8 cellular contexts compared by ENCODE assay signal in the genomic region with DNA sequence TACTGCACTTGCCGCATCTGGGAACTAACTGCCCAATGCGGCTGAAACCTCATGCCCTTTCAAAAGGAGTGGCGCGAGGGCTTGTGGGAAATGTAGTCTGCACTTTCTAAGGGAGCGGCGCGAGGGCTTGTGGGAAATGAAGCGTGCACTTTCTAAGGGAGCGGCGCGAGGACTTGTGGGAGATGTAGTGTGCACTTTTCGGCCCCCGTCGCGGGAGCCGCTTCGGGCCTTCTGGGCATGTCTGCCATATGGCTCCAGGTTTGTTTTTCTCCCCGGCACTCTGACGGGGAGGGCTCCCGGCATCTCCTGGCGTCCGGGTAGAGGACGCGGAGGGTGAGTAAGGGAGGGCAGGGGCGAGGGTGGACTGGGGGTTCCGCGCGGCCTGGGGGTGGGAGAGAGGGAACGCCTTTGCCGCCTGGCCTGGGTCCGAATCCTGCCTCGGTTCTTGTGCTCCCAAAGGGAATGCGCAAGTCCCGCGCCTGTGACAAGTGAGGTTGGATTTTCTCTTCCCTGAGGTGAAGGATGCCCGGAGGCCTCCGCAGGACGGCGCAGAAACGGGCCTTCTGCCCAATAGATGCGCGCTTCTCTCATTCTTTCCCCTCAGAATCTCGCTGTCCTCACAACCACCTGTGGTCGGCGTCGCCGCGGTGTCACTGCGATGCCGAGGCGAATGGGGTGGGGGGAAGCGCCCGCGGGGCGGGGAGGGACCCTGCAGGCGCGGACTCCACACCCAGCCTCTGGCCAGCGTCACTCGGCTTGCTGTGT. TPM values are rescaled to one million over a fixed set of nuclear protein-coding genes. Genes with fewer than 3 reads are reported as not detected.
DNase-seq lines count a peak whose midpoint lies in the region; ATAC-seq and TF ChIP-seq lines count a peak whose summit lies in the region.

Gene ZNF37A, plus strand, starts transcription at position 180 of the 765 bp plus-strand sequence. CDS start 2,281 bp downstream, outside the sequence.

- peak within 1 kb of the TSS; percentile 87 for H3K4me2 ChIP-seq in PC-9

- ATAC-seq in GM21619 (IDR thresholded peaks at IDR 0.05; ENCODE audit: unreplicated experiment), result peak; percentile 96

- H4K20me1 ChIP-seq in PC-9 (ENCODE audit: insufficient read depth), result no peaks in the 10 kb centered on the region

- H3K27ac ChIP-seq in PC-9, result no peak within 1 kb of the TSS

- BruUV-seq in PC-9 (replicated peaks; lab: Mats Ljungman, UMichigan), result no TSS peak

- H3K9me3 ChIP-seq in PC-9 (ENCODE audit: insufficient read depth, low read depth) (no peaks in the 10 kb centered on the region; the same call in 1 of the 2 replicates), mucosa of stomach (ENCODE audit: control insufficient read depth, low read length) (no peaks in the 10 kb centered on the region)

- no peaks in the 10 kb centered on the region for H3K27me3 ChIP-seq in PC-9 (ENCODE audit: insufficient read depth, low read depth)
- H3K27me3 ChIP-seq in mucosa of stomach (ENCODE audit: control insufficient read depth, insufficient read depth, low read length), result no peaks in the 10 kb centered on the region

- H3K9me2 ChIP-seq in PC-9 (ENCODE audit: insufficient read depth), result no peaks in the 10 kb centered on the region

- peak; percentile 73 for TF ChIP-seq POLR2A in erythroblast (IDR thresholded peaks at IDR 0.05; ENCODE audit: low read length)

- no peaks in the 10 kb centered on the region for H3F3A ChIP-seq in PC-9 (ENCODE audit: insufficient read depth, low read depth)

- H2AFZ ChIP-seq in PC-9, result peak within 1 kb of the TSS; percentile 97

- no peak for TF ChIP-seq CTCF in PC-9 (conservative IDR thresholded peaks at IDR 0.05)

- H3K79me2 ChIP-seq in PC-9 (ENCODE audit: low read depth), result 0 out of 2 replicates have a peak, but pooled peaks cover 4% of the 10 kb centered on the region

- peak within 1 kb of the TSS; percentile 86 for H3K9ac ChIP-seq in mucosa of stomach (ENCODE audit: low read length)

- intact Hi-C loops in PC-9 (cut with micrococcal nuclease; ENCODE audit: unreplicated experiment), result loop anchor here (1.0 kb wide), 2 partner anchors 84 to 118 kb away; partner anchors contain the start of genes ZNF25 and ZNF33A

- H3K36me3 ChIP-seq in PC-9 (ENCODE audit: low read depth), result peaks cover 12% of the 10 kb centered on the region
- H3K36me3 ChIP-seq in mucosa of stomach (ENCODE audit: control insufficient read depth, insufficient read depth, low read length), result no peaks in the 10 kb centered on the region

- peaks cover 4% of the 10 kb centered on the region; the same call in 1 of the 2 replicates for H3K4me1 ChIP-seq in PC-9 (replicated peaks; ENCODE audit: insufficient read depth)
- H3K4me1 ChIP-seq in mucosa of stomach (ENCODE audit: control insufficient read depth, insufficient read depth, low read length), result peaks cover 7% of the 10 kb centered on the region

- POLR2A ChIA-PET in PC-9 (lab: Charles Lee; ENCODE audit: unreplicated experiment), result no interaction called here

- CTCF ChIA-PET in PC-9 (lab: Charles Lee), result no interaction called here

- DNase-seq in DMS153 (lab: John Stamatoyannopoulos, UW) (peak; percentile 79), PC-9 (peak; percentile 80 to 82), erythroblast (lab: John Stamatoyannopoulos, UW) (peak; percentile 95 to 96)
- DNase-seq in Jurkat, Clone E6-1 (ENCODE audit: low read depth, low spot score), result peak; percentile 94
- DNase-seq in activated T-cell treated with anti-CD3 and anti-CD28 coated beads, Interleukin-2, amount 50 U/mL, for 1 hour, result peak; percentile 85
- DNase-seq in stimulated activated CD8-positive, alpha-beta memory T cell treated with anti-CD3 and anti-CD28 coated beads, Interleukin-7, amount 100 ng/mL, for 1 hour (ENCODE audit: low read depth in 2 of 2), result peak; percentile 79 to 82

- peak within 1 kb of the TSS; percentile 83 for H3K4me3 ChIP-seq in Jurkat, Clone E6-1 (ENCODE audit: low read length)
- H3K4me3 ChIP-seq in PC-9 (peak within 1 kb of the TSS; percentile 80), mucosa of stomach (ENCODE audit: low read length) (peak within 1 kb of the TSS; percentile 71)

RNA-seq across cellular contexts. Expression of gene ZNF37A, which starts in this region (rescaled TPM):
- 15.5 TPM for polyA plus RNA-seq in Jurkat, Clone E6-1 (2012; ENCODE audit: insufficient read depth, insufficient read length)
- total RNA-seq in PC-9 (2021), result 4.8 and 5.8 TPM in 2 replicates
